In the genomic region with DNA sequence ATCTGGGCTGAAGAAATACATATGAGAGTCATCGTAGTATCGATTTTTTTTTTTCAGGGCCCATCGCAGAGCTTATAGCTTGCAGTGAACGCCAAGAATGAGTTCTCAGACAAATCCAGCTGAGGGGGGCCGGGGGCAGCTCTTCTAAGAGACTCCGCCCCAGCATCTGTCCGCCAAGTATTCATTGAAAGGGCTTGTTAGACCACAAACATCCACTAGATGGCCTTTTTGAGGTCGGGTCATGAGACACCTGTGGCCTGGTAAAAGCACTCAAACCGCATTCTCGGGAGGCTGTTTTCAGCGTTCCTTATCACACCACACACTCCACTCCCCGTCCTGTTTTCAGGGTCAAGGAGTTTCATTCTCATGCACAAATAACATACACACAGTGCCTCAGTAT, we compare ENCODE assay signal across 12 cellular contexts. TPM values are rescaled to one million over a fixed set of nuclear protein-coding genes. Genes with fewer than 3 reads are reported as not detected.
"Had no signal": no experiment of that assay in that cellular context is flagged by ENCODE, and none has a peak within 500 bp of the region (broad histone marks: within the 10 kb centered on the region; RNA-seq: fewer than 3 reads in every experiment).

No MANE protein-coding gene starts in this region.

RNA-seq across cellular contexts. Expression of a gene that starts 15.2 kb away (rescaled TPM):
- total RNA-seq: activated CD4-positive, alpha-beta T cell treated with anti-CD3 and anti-CD28 coated beads, Interleukin-2, amount 10 ng/mL, durations not matched to agents 24 days and 14 days; activated CD8-positive, alpha-beta T cell treated with anti-CD3 and anti-CD28 coated beads, Interleukin-2, amount 10 ng/mL, durations not matched to agents 7 days and 5 days; aorta; colonic mucosa; epithelial cell of proximal tubule; fibroblast of lung; foreskin keratinocyte; hepatocyte; lower leg skin; mesenteric fat pad; sciatic nerve; smooth muscle cell had no signal
- polyA plus RNA-seq: aorta, fibroblast of lung, foreskin keratinocyte had no signal
